In genomic region chr3:81472600-81473362, GRCh38 we compare ENCODE assay signal across 20 cellular contexts.
"Had no signal": no experiment of that assay in that cellular context is flagged by ENCODE, and none has a peak within 500 bp of the region (broad histone marks: within the 10 kb centered on the region; RNA-seq: fewer than 3 reads in every experiment).

No MANE protein-coding gene starts in this region.

- H3K4me1 ChIP-seq: adrenal gland, colonic mucosa, gastroesophageal sphincter, pancreas had no signal

- H3K27me3 ChIP-seq: adrenal gland, colonic mucosa, gastroesophageal sphincter, pancreas had no signal

- H3K4me3 Mint-ChIP-seq: activated B cell treated with CpG ODN at 0.5 μM for 24 hours; activated CD8-positive, alpha-beta T cell treated with anti-CD3 and anti-CD28 coated beads for 36 hours; activated naive CD4-positive, alpha-beta T cell treated with anti-CD3 and anti-CD28 coated beads, Interleukin-2, amount 50 U/mL, for 24 hours; activated T-cell treated with anti-CD3 and anti-CD28 coated beads, Interleukin-2, amount 50 U/mL, for 4 hours; naive thymus-derived CD8-positive, alpha-beta T cell; stimulated activated effector memory CD8-positive, alpha-beta T cell treated with anti-CD3 and anti-CD28 coated beads, Interleukin-12 subunit alpha, Interleukin-12 subunit beta, amount 100 ng/mL, for 72 hours had no signal

- H3K27ac Mint-ChIP-seq: activated B cell treated with CpG ODN at 0.5 μM for 24 hours; activated CD8-positive, alpha-beta T cell treated with anti-CD3 and anti-CD28 coated beads for 36 hours; activated naive CD4-positive, alpha-beta T cell treated with anti-CD3 and anti-CD28 coated beads, Interleukin-2, amount 50 U/mL, for 24 hours; naive thymus-derived CD8-positive, alpha-beta T cell; stimulated activated effector memory CD8-positive, alpha-beta T cell treated with anti-CD3 and anti-CD28 coated beads, Interleukin-12 subunit alpha, Interleukin-12 subunit beta, amount 100 ng/mL, for 72 hours had no signal

- H3K36me3 ChIP-seq: adrenal gland, colonic mucosa, gastroesophageal sphincter, pancreas, thoracic aorta had no signal

- H3K4me1 Mint-ChIP-seq: activated B cell treated with CpG ODN at 0.5 μM for 24 hours; activated naive CD4-positive, alpha-beta T cell treated with anti-CD3 and anti-CD28 coated beads, Interleukin-2, amount 50 U/mL, for 24 hours; naive thymus-derived CD8-positive, alpha-beta T cell; stimulated activated effector memory CD8-positive, alpha-beta T cell treated with anti-CD3 and anti-CD28 coated beads, Interleukin-12 subunit alpha, Interleukin-12 subunit beta, amount 100 ng/mL, for 72 hours had no signal

- DNase-seq: activated B cell treated with CpG ODN at 0.5 μM for 24 hours; activated CD4-positive, alpha-beta T cell treated with anti-CD3 and anti-CD28 coated beads for 48 hours; activated CD8-positive, alpha-beta T cell treated with anti-CD3 and anti-CD28 coated beads for 36 hours; activated effector memory CD4-positive, alpha-beta T cell treated with Interleukin-2 at 50 U/mL for 16 hours; activated T-cell treated with anti-CD3 and anti-CD28 coated beads, Interleukin-2, amount 50 U/mL, for 4 hours; adrenal gland; caudate nucleus; colonic mucosa; effector CD4-positive, alpha-beta T cell; islet precursor cell; mammary epithelial cell; mucosa of descending colon; naive thymus-derived CD8-positive, alpha-beta T cell; pancreas; T-helper 1 cell had no signal

- H3K9me3 Mint-ChIP-seq: activated B cell treated with CpG ODN at 0.5 μM for 24 hours; activated CD8-positive, alpha-beta T cell treated with anti-CD3 and anti-CD28 coated beads for 36 hours; activated naive CD4-positive, alpha-beta T cell treated with anti-CD3 and anti-CD28 coated beads, Interleukin-2, amount 50 U/mL, for 24 hours; activated T-cell treated with anti-CD3 and anti-CD28 coated beads, Interleukin-2, amount 50 U/mL, for 4 hours; naive thymus-derived CD8-positive, alpha-beta T cell had no signal

- H3K4me3 ChIP-seq: adrenal gland, colonic mucosa, gastroesophageal sphincter, mucosa of descending colon, pancreas, thoracic aorta had no signal

- H3K27me3 Mint-ChIP-seq: activated B cell treated with CpG ODN at 0.5 μM for 24 hours had no signal

- H3K36me3 Mint-ChIP-seq: activated naive CD4-positive, alpha-beta T cell treated with anti-CD3 and anti-CD28 coated beads, Interleukin-2, amount 50 U/mL, for 24 hours; naive thymus-derived CD8-positive, alpha-beta T cell; stimulated activated effector memory CD8-positive, alpha-beta T cell treated with anti-CD3 and anti-CD28 coated beads, Interleukin-12 subunit alpha, Interleukin-12 subunit beta, amount 100 ng/mL, for 72 hours had no signal

- H3K27ac ChIP-seq: adrenal gland, colonic mucosa, epithelial cell of prostate, gastroesophageal sphincter, pancreas, thoracic aorta had no signal

- H3K9me3 ChIP-seq: adrenal gland, colonic mucosa, gastroesophageal sphincter, mucosa of descending colon, pancreas, thoracic aorta had no signal
